1 cellular context compared by ENCODE assay signal in genomic region chr12:19234171-19234704, GRCh38.
TF ChIP-seq lines count a peak whose summit lies in the region.

No MANE protein-coding gene starts in this region.

TF ChIP-seq in HepG2, 621 proteins besides CTCF, POLR2A, EP300 and RAD21 (continued from another document):
- no peak for TF ChIP-seq MTERF4 (CRISPR knock-in tag; IDR thresholded peaks at IDR 0.05)
- TF ChIP-seq AFF4 (CRISPR knock-in tag; IDR thresholded peaks at IDR 0.05): no peak
- no peak for TF ChIP-seq SIX4 (CRISPR knock-in tag; IDR thresholded peaks at IDR 0.05)
- TF ChIP-seq ZNF563 (CRISPR knock-in tag; IDR thresholded peaks at IDR 0.05): no peak
- no peak for TF ChIP-seq SRSF4 (IDR thresholded peaks at IDR 0.05; ENCODE audit: low read depth, low read length, poor library complexity, severe bottlenecking)
- no peak for TF ChIP-seq ZSCAN22 (CRISPR knock-in tag; IDR thresholded peaks at IDR 0.05)
- TF ChIP-seq GMEB1 (CRISPR knock-in tag; IDR thresholded peaks at IDR 0.05; ENCODE audit: borderline replicate concordance): no peak
- TF ChIP-seq TFDP1 (CRISPR knock-in tag; IDR thresholded peaks at IDR 0.05; ENCODE audit: borderline replicate concordance): no peak
- no peak for TF ChIP-seq FOXM1 (CRISPR knock-in tag; IDR thresholded peaks at IDR 0.05)
- no peak for TF ChIP-seq ZNF619 (CRISPR knock-in tag; IDR thresholded peaks at IDR 0.05)
- TF ChIP-seq HBP1 (CRISPR knock-in tag; IDR thresholded peaks at IDR 0.05; ENCODE audit: low read depth): no peak
- no peak for TF ChIP-seq BHLHE40 (IDR thresholded peaks at IDR 0.05; ENCODE audit: low read length)
